8 cellular contexts compared by ENCODE assay signal in genomic region chr7:16891338-16891737, GRCh38. TPM values are rescaled to one million over a fixed set of nuclear protein-coding genes. Genes with fewer than 3 reads are reported as not detected.
DNase-seq lines count a peak whose midpoint lies in the region; ATAC-seq and TF ChIP-seq lines count a peak whose summit lies in the region.

No MANE protein-coding gene starts in this region.

- no peak overlapping the region for H3K27ac ChIP-seq in OCI-LY3 (ENCODE audit: low read length)

- no peak overlapping the region for H3K27ac Mint-ChIP-seq in naive thymus-derived CD8-positive, alpha-beta T cell

- H3K4me3 ChIP-seq in OCI-LY3 (ENCODE audit: low read length) (no peak overlapping the region), epithelial cell of esophagus (ENCODE audit: low read length) (no peak overlapping the region)

- H3K27me3 ChIP-seq in OCI-LY3 (ENCODE audit: low read depth, low read length) = no peaks in the 10 kb centered on the region

- DNase-seq in AG08395 (ENCODE audit: low spot score) (peak; percentile 46), GM10248 (ENCODE audit: extremely low spot score) (peak; percentile 8), epithelial cell of esophagus (ENCODE audit: low read depth) (peak; percentile 77), OCI-M2 (lab: John Stamatoyannopoulos, UW; ENCODE audit: unreplicated experiment) (no peak), NCI-H1048 (lab: John Stamatoyannopoulos, UW) (no peak)
- peak in 5 of 10 donors; percentile 8 to 39 (median 20) for DNase-seq in naive thymus-derived CD8-positive, alpha-beta T cell

- H3K9me3 ChIP-seq in OCI-LY3 (ENCODE audit: insufficient read depth, low read length) = no peaks in the 10 kb centered on the region

- no peaks in the 10 kb centered on the region for H3K9me3 Mint-ChIP-seq in naive thymus-derived CD8-positive, alpha-beta T cell

- no peaks in the 10 kb centered on the region for H3K36me3 ChIP-seq in OCI-LY3 (replicated peaks; ENCODE audit: low read depth, low read length)

- peaks cover 33% of the 10 kb centered on the region for H3K4me1 ChIP-seq in OCI-LY3 (ENCODE audit: low read length)

- H3K4me2 ChIP-seq in OCI-LY3 (ENCODE audit: low read length) = no peak overlapping the region

- no peaks in the 10 kb centered on the region for H3K79me2 ChIP-seq in OCI-LY3 (ENCODE audit: low read length)

- peaks cover 0 to 7% (median 2%) of the 10 kb centered on the region in 4 donors for H3K4me1 Mint-ChIP-seq in naive thymus-derived CD8-positive, alpha-beta T cell

- ATAC-seq in HG03342 (IDR thresholded peaks at IDR 0.05; ENCODE audit: unreplicated experiment) = peak; percentile 48
- ATAC-seq in naive thymus-derived CD8-positive, alpha-beta T cell = peak; percentile 58 to 69

- TF ChIP-seq CTCF in GM10248 (IDR thresholded peaks at IDR 0.05; ENCODE audit: control extremely low read depth, extremely low read depth, low read depth, missing control alignments) (peak; percentile 52), OCI-LY3 (IDR thresholded peaks at IDR 0.05; ENCODE audit: low read depth, low read length) (peak; percentile 81), epithelial cell of esophagus (IDR thresholded peaks at IDR 0.05; ENCODE audit: insufficient read depth, low read depth, low read length, missing control alignments) (peak; percentile 82)

- no peak overlapping the region for H3K9ac ChIP-seq in OCI-LY3 (ENCODE audit: low read length)

- CTCF ChIA-PET in GM10248 (lab: Yijun Ruan, JAX) = interaction anchor here (0.6 to 2.9 kb wide), 6 partner anchors 10 to 35 kb away, joined by 3 to 13 read pairs (median 4); no protein-coding TSS in a partner anchor

- no peaks in the 10 kb centered on the region for H3K36me3 Mint-ChIP-seq in naive thymus-derived CD8-positive, alpha-beta T cell

- H2AFZ ChIP-seq in OCI-LY3 (ENCODE audit: low read depth, low read length) = no peak overlapping the region

- no peaks in the 10 kb centered on the region for H4K20me1 ChIP-seq in OCI-LY3 (ENCODE audit: insufficient read depth, low read length)

- peaks cover 0 to 4% (median 0%) of the 10 kb centered on the region in 5 donors for H3K27me3 Mint-ChIP-seq in naive thymus-derived CD8-positive, alpha-beta T cell

- POLR2A ChIA-PET in GM10248 (lab: Yijun Ruan, JAX) = no interaction called here
- POLR2A ChIA-PET in naive thymus-derived CD8-positive, alpha-beta T cell (lab: Charles Lee) = no interaction called here

- H3K4me3 Mint-ChIP-seq in naive thymus-derived CD8-positive, alpha-beta T cell = no peak overlapping the region

RNA-seq across cellular contexts. Expression of gene AGR3, which starts 9.6 kb away (rescaled TPM):
- total RNA-seq in naive thymus-derived CD8-positive, alpha-beta T cell = not detected
- polyA plus RNA-seq in naive thymus-derived CD8-positive, alpha-beta T cell = not detected

Comparison
In these comparisons a context has a peak if more than half of its experiments do, and no peak if none do; other contexts are left out.
1. DNase-seq: peak in AG08395 (single experiment), GM10248 (single experiment) and epithelial cell of esophagus (single experiment); none in OCI-M2 (single experiment) and NCI-H1048 (single experiment).
2. Peak in every context shown above with its lines, with median percentiles within 50 percentile points of each other: CTCF ChIP-seq.